25 cellular contexts compared by ENCODE assay signal in the genomic region with DNA sequence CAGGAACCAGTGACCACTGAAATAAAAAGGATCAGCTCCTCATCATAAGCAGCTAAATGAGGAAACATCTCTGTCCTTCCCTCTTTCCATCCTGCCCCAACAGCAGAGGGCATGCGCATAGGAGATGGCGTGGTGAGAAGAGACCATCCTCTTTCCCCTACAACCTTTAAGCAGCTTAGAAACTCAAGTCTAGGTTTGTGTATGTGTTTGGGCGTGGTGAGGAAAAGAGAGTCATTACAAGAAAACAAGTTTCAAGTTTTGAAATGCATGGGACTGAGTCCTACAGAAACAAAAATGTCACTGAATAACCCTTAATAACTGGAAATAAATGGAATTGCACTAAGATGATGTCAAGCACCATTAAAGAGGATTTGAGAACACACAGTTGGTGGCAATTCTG.
DNase-seq lines count a peak whose midpoint lies in the region; ATAC-seq and TF ChIP-seq lines count a peak whose summit lies in the region.
"Had no signal": no experiment of that assay in that cellular context is flagged by ENCODE, and none has a peak within 500 bp of the region (broad histone marks: within the 10 kb centered on the region; RNA-seq: fewer than 3 reads in every experiment).

No MANE protein-coding gene starts in this region.

- no peak overlapping the region for H3K27ac Mint-ChIP-seq in activated CD8-positive, alpha-beta T cell treated with anti-CD3 and anti-CD28 coated beads for 36 hours
- H3K27ac Mint-ChIP-seq in activated CD8-positive, alpha-beta T cell treated with anti-CD3 and anti-CD28 coated beads, Interleukin-2, amount 10 ng/mL, durations not matched to agents 7 days and 5 days, result no peak overlapping the region
- peak overlapping the region; percentile 87 for H3K27ac Mint-ChIP-seq in T-helper 1 cell treated with Interleukin-12 subunit alpha and Interleukin-12 subunit beta and Interleukin-4 antibody, amounts not matched to agents 30 μg/mL and 1 μg/mL, for 36 hours
- H3K27ac Mint-ChIP-seq in natural killer cell, result peak overlapping the region; percentile 64 to 88
- H3K27ac Mint-ChIP-seq: neural progenitor cell had no signal

- no peak overlapping the region for H3K4me3 Mint-ChIP-seq in activated CD8-positive, alpha-beta T cell treated with anti-CD3 and anti-CD28 coated beads for 36 hours
- H3K4me3 Mint-ChIP-seq in activated CD8-positive, alpha-beta T cell treated with anti-CD3 and anti-CD28 coated beads, Interleukin-2, amount 10 ng/mL, durations not matched to agents 7 days and 5 days, result no peak overlapping the region
- H3K4me3 Mint-ChIP-seq in T-helper 1 cell treated with Interleukin-12 subunit alpha and Interleukin-12 subunit beta and Interleukin-4 antibody, amounts not matched to agents 30 μg/mL and 1 μg/mL, for 36 hours, result no peak overlapping the region
- H3K4me3 Mint-ChIP-seq in natural killer cell, result peak overlapping the region; percentile 60
- H3K4me3 Mint-ChIP-seq: neural progenitor cell had no signal

- H3K9me3 Mint-ChIP-seq in activated CD8-positive, alpha-beta T cell treated with anti-CD3 and anti-CD28 coated beads for 36 hours, result no peaks in the 10 kb centered on the region
- H3K9me3 Mint-ChIP-seq in activated CD8-positive, alpha-beta T cell treated with anti-CD3 and anti-CD28 coated beads, Interleukin-2, amount 10 ng/mL, durations not matched to agents 7 days and 5 days (ENCODE audit: insufficient read depth), result no peaks in the 10 kb centered on the region
- H3K9me3 Mint-ChIP-seq in T-helper 1 cell treated with Interleukin-12 subunit alpha and Interleukin-12 subunit beta and Interleukin-4 antibody, amounts not matched to agents 30 μg/mL and 1 μg/mL, for 36 hours, result peaks cover 9% of the 10 kb centered on the region
- no peaks in the 10 kb centered on the region for H3K9me3 Mint-ChIP-seq in natural killer cell
- H3K9me3 Mint-ChIP-seq: CD4-positive, CD25-positive, alpha-beta regulatory T cell; neural progenitor cell had no signal

- intact Hi-C loops in activated CD8-positive, alpha-beta T cell treated with anti-CD3 and anti-CD28 coated beads for 36 hours (cut with micrococcal nuclease), result no loop called here
- intact Hi-C loops in natural killer cell (cut with micrococcal nuclease), result no loop called here

- peaks cover 27% of the 10 kb centered on the region for H3K4me1 Mint-ChIP-seq in activated CD8-positive, alpha-beta T cell treated with anti-CD3 and anti-CD28 coated beads for 36 hours (ENCODE audit: low read depth)
- H3K4me1 Mint-ChIP-seq in activated CD8-positive, alpha-beta T cell treated with anti-CD3 and anti-CD28 coated beads, Interleukin-2, amount 10 ng/mL, durations not matched to agents 7 days and 5 days (ENCODE audit: low read depth), result peaks cover 31% of the 10 kb centered on the region
- H3K4me1 Mint-ChIP-seq in T-helper 1 cell treated with Interleukin-12 subunit alpha and Interleukin-12 subunit beta and Interleukin-4 antibody, amounts not matched to agents 30 μg/mL and 1 μg/mL, for 36 hours (ENCODE audit: low read depth), result peaks cover 54% of the 10 kb centered on the region
- peaks cover 46 to 55% of the 10 kb centered on the region in 2 donors for H3K4me1 Mint-ChIP-seq in natural killer cell
- H3K4me1 Mint-ChIP-seq: neural progenitor cell had no signal

- TF ChIP-seq CTCF in activated CD8-positive, alpha-beta T cell treated with anti-CD3 and anti-CD28 coated beads for 36 hours (IDR thresholded peaks at IDR 0.05), result no peak
- no peak for TF ChIP-seq CTCF in natural killer cell (IDR thresholded peaks at IDR 0.05)

- H3K36me3 Mint-ChIP-seq in activated CD8-positive, alpha-beta T cell treated with anti-CD3 and anti-CD28 coated beads for 36 hours (ENCODE audit: low read depth), result no peaks in the 10 kb centered on the region
- H3K36me3 Mint-ChIP-seq in activated CD8-positive, alpha-beta T cell treated with anti-CD3 and anti-CD28 coated beads, Interleukin-2, amount 10 ng/mL, durations not matched to agents 7 days and 5 days (ENCODE audit: low read depth), result no peaks in the 10 kb centered on the region
- peaks cover 27% of the 10 kb centered on the region for H3K36me3 Mint-ChIP-seq in T-helper 1 cell treated with Interleukin-12 subunit alpha and Interleukin-12 subunit beta and Interleukin-4 antibody, amounts not matched to agents 30 μg/mL and 1 μg/mL, for 36 hours (ENCODE audit: low read depth)
- H3K36me3 Mint-ChIP-seq in natural killer cell, result no peaks in the 10 kb centered on the region
- H3K36me3 Mint-ChIP-seq: CD4-positive, CD25-positive, alpha-beta regulatory T cell; neural progenitor cell had no signal

- CTCF ChIA-PET in activated CD8-positive, alpha-beta T cell treated with anti-CD3 and anti-CD28 coated beads for 36 hours (lab: Charles Lee), result interaction anchor here (1.3 to 1.5 kb wide), 3 partner anchors 15 to 95 kb away, joined by 3 to 4 read pairs (median 3); no protein-coding TSS in a partner anchor
- CTCF ChIA-PET in activated CD8-positive, alpha-beta T cell treated with anti-CD3 and anti-CD28 coated beads, Interleukin-2, amount 10 ng/mL, durations not matched to agents 7 days and 5 days (lab: Charles Lee), result interaction anchor here (1.1 to 7.9 kb wide), 3 partner anchors 16 to 86 kb away, joined by 3 to 36 read pairs (median 8); no protein-coding TSS in a partner anchor

- peak; percentile 54 for ATAC-seq in activated CD8-positive, alpha-beta T cell treated with anti-CD3 and anti-CD28 coated beads for 36 hours
- no peak for ATAC-seq in activated CD8-positive, alpha-beta T cell treated with anti-CD3 and anti-CD28 coated beads, Interleukin-2, amount 10 ng/mL, durations not matched to agents 7 days and 5 days
- ATAC-seq in GM21717 (IDR thresholded peaks at IDR 0.05; ENCODE audit: unreplicated experiment) (peak; percentile 31), natural killer cell (no peak)
- ATAC-seq: pancreas had no signal

- DNase-seq in activated CD8-positive, alpha-beta T cell treated with anti-CD3 and anti-CD28 coated beads for 36 hours, result no peak
- no peak for DNase-seq in activated CD8-positive, alpha-beta T cell treated with anti-CD3 and anti-CD28 coated beads, Interleukin-2, amount 10 ng/mL, durations not matched to agents 7 days and 5 days
- DNase-seq in natural killer cell (no peak), NCI-H2196 (lab: John Stamatoyannopoulos, UW; ENCODE audit: unreplicated experiment) (no peak), AML-193 (lab: John Stamatoyannopoulos, UW) (no peak)
- no peak for DNase-seq in activated CD4-positive, alpha-beta T cell treated with anti-CD3 and anti-CD28 coated beads, Interleukin-2, amount 50 U/mL, for 4 hours
- DNase-seq: activated CD4-positive, alpha-beta T cell treated with anti-CD3 and anti-CD28 coated beads, Interleukin-2, amount 50 U/mL, for 1 hour; activated CD4-positive, CD25-positive, alpha-beta regulatory T cell; activated effector memory CD4-positive, alpha-beta T cell treated with Interleukin-2 at 50 U/mL for 16 hours; caudate nucleus; CD4-positive, CD25-positive, alpha-beta regulatory T cell; glutamatergic neuron; HCEC 1CT; mammary epithelial cell; NCI-H1048; NCI-H1694; NCI-H510A treated with DMSO at 0.1 percent for 48 hours; OCI-M1; pancreas; retina; stimulated activated naive CD4-positive, alpha-beta T cell treated with Interleukin-2 at 50 U/mL for 16 hours; uterus had no signal

- H3K27me3 Mint-ChIP-seq in activated CD8-positive, alpha-beta T cell treated with anti-CD3 and anti-CD28 coated beads for 36 hours, result no peaks in the 10 kb centered on the region
- peaks cover 18% of the 10 kb centered on the region for H3K27me3 Mint-ChIP-seq in activated CD8-positive, alpha-beta T cell treated with anti-CD3 and anti-CD28 coated beads, Interleukin-2, amount 10 ng/mL, durations not matched to agents 7 days and 5 days (ENCODE audit: low read depth)
- H3K27me3 Mint-ChIP-seq in T-helper 1 cell treated with Interleukin-12 subunit alpha and Interleukin-12 subunit beta and Interleukin-4 antibody, amounts not matched to agents 30 μg/mL and 1 μg/mL, for 36 hours (ENCODE audit: low read depth), result peaks cover 36% of the 10 kb centered on the region
- H3K27me3 Mint-ChIP-seq in natural killer cell (ENCODE audit: low read depth in 2 of 2), result no peaks in the 10 kb centered on the region

- POLR2A ChIA-PET in activated CD8-positive, alpha-beta T cell treated with anti-CD3 and anti-CD28 coated beads for 36 hours (lab: Charles Lee), result no interaction called here
- POLR2A ChIA-PET in activated CD8-positive, alpha-beta T cell treated with anti-CD3 and anti-CD28 coated beads, Interleukin-2, amount 10 ng/mL, durations not matched to agents 7 days and 5 days (lab: Charles Lee), result interaction anchor here (0.8 to 3.0 kb wide), 2 partner anchors 15 to 16 kb away, joined by 3 to 21 read pairs; no protein-coding TSS in a partner anchor

Comparison
In these comparisons a context has a peak if more than half of its experiments do, and no peak if none do; other contexts are left out.
1. ATAC-seq: peak in activated CD8-positive, alpha-beta T cell treated with anti-CD3 and anti-CD28 coated beads for 36 hours (single experiment) and GM21717 (single experiment); none in activated CD8-positive, alpha-beta T cell treated with anti-CD3 and anti-CD28 coated beads, Interleukin-2, amount 10 ng/mL, durations not matched to agents 7 days and 5 days (single experiment) and natural killer cell (0 of 3).
2. H3K27ac Mint-ChIP-seq: peak in T-helper 1 cell treated with Interleukin-12 subunit alpha and Interleukin-12 subunit beta and Interleukin-4 antibody, amounts not matched to agents 30 μg/mL and 1 μg/mL, for 36 hours (single experiment) and natural killer cell (2 of 2); none in activated CD8-positive, alpha-beta T cell treated with anti-CD3 and anti-CD28 coated beads for 36 hours (single experiment) and activated CD8-positive, alpha-beta T cell treated with anti-CD3 and anti-CD28 coated beads, Interleukin-2, amount 10 ng/mL, durations not matched to agents 7 days and 5 days (single experiment).